Comparison of ENCODE assay signal across 14 cellular contexts in genomic region chr13:76148374-76148773, GRCh38.
DNase-seq lines count a peak whose midpoint lies in the region; ATAC-seq lines count a peak whose summit lies in the region.
"Had no signal": no experiment of that assay in that cellular context is flagged by ENCODE, and none has a peak within 500 bp of the region (broad histone marks: within the 10 kb centered on the region; RNA-seq: fewer than 3 reads in every experiment).

No MANE protein-coding gene starts in this region.

- no peak overlapping the region for H2BK15ac ChIP-seq in mesenchymal stem cell (ENCODE audit: low read depth, poor library complexity, severe bottlenecking)

- H3K4me3 ChIP-seq in GM23248 (no peak overlapping the region), mesenchymal stem cell (ENCODE audit: insufficient read depth in 1 of 2, low read depth in 1 of 2, low read length in 2 of 2) (no peak overlapping the region)
- H3K4me3 ChIP-seq: SK-N-MC had no signal

- H3K4me3 Mint-ChIP-seq in activated T-helper 17 cell treated with anti-CD3 and anti-CD28 coated beads, Interleukin-2, amount 50 U/mL, for 72 hours, result no peak overlapping the region
- H3K4me3 Mint-ChIP-seq: B cell; CD4-positive, alpha-beta T cell had no signal

- DNase-seq in GM23248 (peak; percentile 3), NCI-H1105 (lab: John Stamatoyannopoulos, UW) (peak; percentile 73), NCI-H345 treated with DMSO at 0.1 percent for 48 hours (lab: John Stamatoyannopoulos, UW; ENCODE audit: unreplicated experiment) (peak; percentile 44), mesenchymal stem cell (no peak), left colon (no peak)
- DNase-seq in activated naive CD4-positive, alpha-beta T cell treated with anti-CD3 and anti-CD28 coated beads, Interleukin-2, amount 50 U/mL, for 16 hours, result no peak
- DNase-seq: CD4-positive, alpha-beta T cell; KG1; NCI-H1436 treated with DMSO at 0.1 percent for 48 hours; NCI-H510A had no signal

- intact Hi-C loops in left colon (cut with DNase I, micrococcal nuclease), result no loop called here

- H2BK5ac ChIP-seq in mesenchymal stem cell (ENCODE audit: low read depth, low read length, poor library complexity, severe bottlenecking), result no peak overlapping the region

- no peak overlapping the region for H4K91ac ChIP-seq in mesenchymal stem cell (ENCODE audit: low read length)

- H3K9me2 ChIP-seq in GM23248 (ENCODE audit: insufficient read depth), result no peaks in the 10 kb centered on the region

- no peak overlapping the region for H4K8ac ChIP-seq in mesenchymal stem cell (ENCODE audit: low read length)

- no peaks in the 10 kb centered on the region for H3K27me3 Mint-ChIP-seq in activated T-helper 17 cell treated with anti-CD3 and anti-CD28 coated beads, Interleukin-2, amount 50 U/mL, for 72 hours
- H3K27me3 Mint-ChIP-seq: B cell had no signal

- no peak overlapping the region for H3K27ac Mint-ChIP-seq in activated T-helper 17 cell treated with anti-CD3 and anti-CD28 coated beads, Interleukin-2, amount 50 U/mL, for 72 hours
- H3K27ac Mint-ChIP-seq: B cell; CD4-positive, alpha-beta T cell had no signal

- H3K27me3 ChIP-seq in GM23248 (replicated peaks; ENCODE audit: insufficient read depth) (no peaks in the 10 kb centered on the region), mesenchymal stem cell (ENCODE audit: control insufficient read depth in 1 of 2, insufficient read depth in 1 of 2, low read length in 2 of 2) (no peaks in the 10 kb centered on the region)

- H3K4me2 ChIP-seq in GM23248 (ENCODE audit: unreplicated experiment) (no peak overlapping the region), mesenchymal stem cell (ENCODE audit: low read length, poor library complexity, severe bottlenecking) (no peak overlapping the region)

- H3K4me1 Mint-ChIP-seq in activated T-helper 17 cell treated with anti-CD3 and anti-CD28 coated beads, Interleukin-2, amount 50 U/mL, for 72 hours, result no peaks in the 10 kb centered on the region
- H3K4me1 Mint-ChIP-seq: B cell had no signal

- no peak overlapping the region for H3K18ac ChIP-seq in mesenchymal stem cell (ENCODE audit: low read depth in 1 of 2, low read length in 2 of 2)

- H3K79me2 ChIP-seq in GM23248 (ENCODE audit: insufficient read depth), result no peaks in the 10 kb centered on the region

- H3K4me1 ChIP-seq in GM23248 (ENCODE audit: insufficient read depth), result peaks cover 17% of the 10 kb centered on the region
- peaks cover 3% of the 10 kb centered on the region for H3K4me1 ChIP-seq in mesenchymal stem cell (ENCODE audit: control insufficient read depth, insufficient read depth, low read depth, low read length)

- H3K9me3 Mint-ChIP-seq in activated T-helper 17 cell treated with anti-CD3 and anti-CD28 coated beads, Interleukin-2, amount 50 U/mL, for 72 hours, result no peaks in the 10 kb centered on the region
- H3K9me3 Mint-ChIP-seq: CD4-positive, alpha-beta T cell; HFFc6 had no signal

- no peak overlapping the region for H2BK12ac ChIP-seq in mesenchymal stem cell (ENCODE audit: low read length in 2 of 2)

- no peak overlapping the region for H3K14ac ChIP-seq in mesenchymal stem cell (ENCODE audit: low read length in 2 of 2)

- H3K36me3 Mint-ChIP-seq in activated T-helper 17 cell treated with anti-CD3 and anti-CD28 coated beads, Interleukin-2, amount 50 U/mL, for 72 hours (ENCODE audit: low read depth), result no peaks in the 10 kb centered on the region

- in situ Hi-C loops in GM23248 (cut with MboI), result no loop called here

- no peak overlapping the region for H3K4ac ChIP-seq in mesenchymal stem cell (ENCODE audit: low read depth in 1 of 2, low read length in 2 of 2)

- H2AK5ac ChIP-seq in mesenchymal stem cell (ENCODE audit: low read length, severe bottlenecking), result no peak overlapping the region

- H4K20me1 ChIP-seq in GM23248 (ENCODE audit: insufficient read depth), result no peaks in the 10 kb centered on the region

- H3K9ac ChIP-seq in GM23248 (no peak overlapping the region), mesenchymal stem cell (ENCODE audit: low read length) (no peak overlapping the region)

- no peak for ATAC-seq in activated T-helper 17 cell treated with anti-CD3 and anti-CD28 coated beads, Interleukin-2, amount 50 U/mL, for 72 hours (replicated peaks)
- no peak for ATAC-seq in left colon

- H3F3A ChIP-seq in GM23248 (ENCODE audit: insufficient read depth), result no peaks in the 10 kb centered on the region

- no peak overlapping the region for H2BK120ac ChIP-seq in mesenchymal stem cell (ENCODE audit: low read depth, low read length)

- H3K9me3 ChIP-seq in GM23248 (ENCODE audit: low read depth) (no peaks in the 10 kb centered on the region), mesenchymal stem cell (ENCODE audit: control insufficient read depth, low read length) (no peaks in the 10 kb centered on the region)

- H3K36me3 ChIP-seq in GM23248 (ENCODE audit: low read depth) (no peaks in the 10 kb centered on the region), mesenchymal stem cell (ENCODE audit: control insufficient read depth in 1 of 2, insufficient read depth in 2 of 2, low read depth in 1 of 2, low read length in 2 of 2) (no peaks in the 10 kb centered on the region)

- no peak overlapping the region for H3K23ac ChIP-seq in mesenchymal stem cell (ENCODE audit: low read length in 2 of 2)

- H3K27ac ChIP-seq in GM23248, result no peak overlapping the region
- peak overlapping the region; percentile 23 for H3K27ac ChIP-seq in mesenchymal stem cell (ENCODE audit: low read length, poor library complexity, severe bottlenecking)
- H3K27ac ChIP-seq: SK-N-MC had no signal

- H3K79me1 ChIP-seq in mesenchymal stem cell (replicated peaks; ENCODE audit: low read length, poor library complexity, severe bottlenecking), result no peaks in the 10 kb centered on the region

- H2AFZ ChIP-seq in GM23248, result no peak overlapping the region
- H2AFZ ChIP-seq in mesenchymal stem cell (ENCODE audit: low read depth, low read length), result no peak overlapping the region

Comparison
In these comparisons a context has a peak if more than half of its experiments do, and no peak if none do; other contexts are left out.
1. DNase-seq: peak in GM23248 (single experiment), NCI-H1105 (single experiment) and NCI-H345 treated with DMSO at 0.1 percent for 48 hours (single experiment); none in mesenchymal stem cell (single experiment), activated naive CD4-positive, alpha-beta T cell treated with anti-CD3 and anti-CD28 coated beads, Interleukin-2, amount 50 U/mL, for 16 hours (single experiment) and left colon (0 of 2).